In the genomic region with DNA sequence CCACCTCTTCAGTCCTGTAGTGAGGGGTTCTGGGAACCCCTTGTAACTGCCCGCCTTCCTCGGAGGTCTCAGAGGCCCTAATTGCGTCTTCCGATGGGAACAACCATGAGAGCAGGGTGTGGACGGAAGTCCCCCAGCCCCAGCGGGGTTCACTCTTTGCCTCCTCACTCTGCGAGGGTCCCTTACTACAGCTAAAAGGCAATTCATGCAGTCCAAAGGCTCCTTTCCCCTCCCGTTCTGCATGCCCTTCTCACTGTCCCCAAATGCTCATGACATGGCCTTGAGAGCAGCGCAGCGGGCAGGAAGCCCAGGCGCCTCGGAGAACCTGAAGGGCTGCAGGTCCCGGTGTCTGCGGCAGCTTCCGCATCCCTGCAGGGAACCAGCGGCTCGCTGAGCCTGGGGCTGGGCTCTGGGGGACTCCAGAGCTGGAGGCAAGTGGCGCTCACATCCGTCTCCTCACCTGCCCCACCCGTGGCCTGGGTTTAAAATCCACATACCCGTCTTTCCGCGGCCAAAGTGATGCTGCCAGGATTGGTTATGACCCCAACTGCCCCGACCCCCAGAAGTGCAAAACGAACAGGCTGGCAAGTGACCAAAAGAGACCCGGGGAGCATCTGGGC, we compare ENCODE assay signal across 2 cellular contexts.
TF ChIP-seq lines count a peak whose summit lies in the region.

No MANE protein-coding gene starts in this region.

TF ChIP-seq in H1, 55 proteins besides CTCF, POLR2A, EP300 and RAD21:
- TF ChIP-seq SP1 (IDR thresholded peaks at IDR 0.05; ENCODE audit: low read depth, low read length): no peak
- TF ChIP-seq CBX5 (IDR thresholded peaks at IDR 0.05; ENCODE audit: low read depth, low read length): no peak
- TF ChIP-seq ASH2L (IDR thresholded peaks at IDR 0.05; ENCODE audit: low read length): peak; percentile 11
- peak; percentile 80; the same call in 1 of the 2 replicates for TF ChIP-seq SUZ12 (IDR thresholded peaks at IDR 0.05; ENCODE audit: low read length)
- no peak for TF ChIP-seq BRCA1 (IDR thresholded peaks at IDR 0.05; ENCODE audit: low read depth, low read length)
- peak; percentile 2 for TF ChIP-seq KDM4A (IDR thresholded peaks at IDR 0.05; ENCODE audit: low read depth, low read length, severe bottlenecking)
- no peak for TF ChIP-seq SIRT6 (IDR thresholded peaks at IDR 0.05; ENCODE audit: low read length)
- TF ChIP-seq, protein P1, sequence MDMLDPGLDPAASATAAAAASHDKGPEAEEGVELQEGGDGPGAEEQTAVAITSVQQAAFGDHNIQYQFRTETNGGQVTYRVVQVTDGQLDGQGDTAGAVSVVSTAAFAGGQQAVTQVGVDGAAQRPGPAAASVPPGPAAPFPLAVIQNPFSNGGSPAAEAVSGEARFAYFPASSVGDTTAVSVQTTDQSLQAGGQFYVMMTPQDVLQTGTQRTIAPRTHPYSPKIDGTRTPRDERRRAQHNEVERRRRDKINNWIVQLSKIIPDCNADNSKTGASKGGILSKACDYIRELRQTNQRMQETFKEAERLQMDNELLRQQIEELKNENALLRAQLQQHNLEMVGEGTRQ (IDR thresholded peaks at IDR 0.05; ENCODE audit: low read length): no peak
- no peak for TF ChIP-seq EGR1 (IDR thresholded peaks at IDR 0.05; ENCODE audit: borderline replicate concordance, low read depth, low read length)
- TF ChIP-seq NANOG (IDR thresholded peaks at IDR 0.05; ENCODE audit: insufficient read depth, low read depth, low read length, poor library complexity, severe bottlenecking): no peak
- TF ChIP-seq TAF1 (IDR thresholded peaks at IDR 0.05; ENCODE audit: low read depth, low read length): no peak

TF ChIP-seq in HepG2, 621 proteins besides CTCF, POLR2A, EP300 and RAD21:
- TF ChIP-seq, protein P2, sequence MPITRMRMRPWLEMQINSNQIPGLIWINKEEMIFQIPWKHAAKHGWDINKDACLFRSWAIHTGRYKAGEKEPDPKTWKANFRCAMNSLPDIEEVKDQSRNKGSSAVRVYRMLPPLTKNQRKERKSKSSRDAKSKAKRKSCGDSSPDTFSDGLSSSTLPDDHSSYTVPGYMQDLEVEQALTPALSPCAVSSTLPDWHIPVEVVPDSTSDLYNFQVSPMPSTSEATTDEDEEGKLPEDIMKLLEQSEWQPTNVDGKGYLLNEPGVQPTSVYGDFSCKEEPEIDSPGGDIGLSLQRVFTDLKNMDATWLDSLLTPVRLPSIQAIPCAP (CRISPR knock-in tag; IDR thresholded peaks at IDR 0.05; ENCODE audit: low read depth): no peak
- TF ChIP-seq, protein P3, sequence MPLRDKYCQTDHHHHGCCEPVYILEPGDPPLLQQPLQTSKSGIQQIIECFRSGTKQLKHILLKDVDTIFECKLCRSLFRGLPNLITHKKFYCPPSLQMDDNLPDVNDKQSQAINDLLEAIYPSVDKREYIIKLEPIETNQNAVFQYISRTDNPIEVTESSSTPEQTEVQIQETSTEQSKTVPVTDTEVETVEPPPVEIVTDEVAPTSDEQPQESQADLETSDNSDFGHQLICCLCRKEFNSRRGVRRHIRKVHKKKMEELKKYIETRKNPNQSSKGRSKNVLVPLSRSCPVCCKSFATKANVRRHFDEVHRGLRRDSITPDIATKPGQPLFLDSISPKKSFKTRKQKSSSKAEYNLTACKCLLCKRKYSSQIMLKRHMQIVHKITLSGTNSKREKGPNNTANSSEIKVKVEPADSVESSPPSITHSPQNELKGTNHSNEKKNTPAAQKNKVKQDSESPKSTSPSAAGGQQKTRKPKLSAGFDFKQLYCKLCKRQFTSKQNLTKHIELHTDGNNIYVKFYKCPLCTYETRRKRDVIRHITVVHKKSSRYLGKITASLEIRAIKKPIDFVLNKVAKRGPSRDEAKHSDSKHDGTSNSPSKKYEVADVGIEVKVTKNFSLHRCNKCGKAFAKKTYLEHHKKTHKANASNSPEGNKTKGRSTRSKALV (CRISPR knock-in tag; IDR thresholded peaks at IDR 0.05): 0 out of 2 replicates have a peak, but pooled peaks have one; percentile 21
- TF ChIP-seq EZH2 (conservative IDR thresholded peaks at IDR 0.05; ENCODE audit: low read depth, low read length): peak; percentile 68; the same call in 1 of the 2 replicates
